Comparison of ENCODE assay signal across 19 cellular contexts in genomic region chr1:153344718-153345025, GRCh38. TPM values are rescaled to one million over a fixed set of nuclear protein-coding genes. Genes with fewer than 3 reads are reported as not detected.
DNase-seq lines count a peak whose midpoint lies in the region; FAIRE-seq and TF ChIP-seq lines count a peak whose summit lies in the region.
"Had no signal": no experiment of that assay in that cellular context is flagged by ENCODE, and none has a peak within 500 bp of the region (broad histone marks: within the 10 kb centered on the region; RNA-seq: fewer than 3 reads in every experiment).

No MANE protein-coding gene starts in this region.

- H3K27ac ChIP-seq in WERI-Rb-1 (no peak overlapping the region), kidney (ENCODE audit: low read depth in 2 of 2, low read length in 2 of 2) (no peak overlapping the region)
- H3K27ac ChIP-seq: SJSA1 had no signal

- H3K27ac Mint-ChIP-seq in osteocyte (ENCODE audit: unreplicated experiment): no peak overlapping the region
- H3K27ac Mint-ChIP-seq: activated T-helper 2 cell treated with anti-CD3 and anti-CD28 coated beads, Interferon-gamma antibody, Interleukin-2, Interleukin-4, amounts not matched to agents 10 μg/mL and 5 μg/mL and 100 μg/mL, durations not matched to agents 14 hours and 24 hours and 36 hours had no signal

- TF ChIP-seq CTCF in WERI-Rb-1 (IDR thresholded peaks at IDR 0.05; ENCODE audit: low read depth, low read length) (no peak), osteocyte (IDR thresholded peaks at IDR 0.05) (no peak), kidney (IDR thresholded peaks at IDR 0.05; ENCODE audit: borderline replicate concordance, extremely low read depth, insufficient read depth) (no peak)

- H3K4me1 Mint-ChIP-seq in osteocyte (ENCODE audit: unreplicated experiment): no peaks in the 10 kb centered on the region

- H3K9ac ChIP-seq in kidney (ENCODE audit: low read length in 2 of 2): no peak overlapping the region

- peaks cover 11% of the 10 kb centered on the region for H3K9me3 ChIP-seq in WERI-Rb-1 (ENCODE audit: severe bottlenecking)
- no peaks in the 10 kb centered on the region for H3K9me3 ChIP-seq in kidney (ENCODE audit: control insufficient read depth in 1 of 2, low read length in 2 of 2)
- H3K9me3 ChIP-seq: SJSA1 had no signal

- H3K36me3 ChIP-seq in WERI-Rb-1 (no peaks in the 10 kb centered on the region), kidney (ENCODE audit: control insufficient read depth in 1 of 2, insufficient read depth in 2 of 2, low read length in 2 of 2) (no peaks in the 10 kb centered on the region)
- H3K36me3 ChIP-seq: SJSA1 had no signal

- no peak overlapping the region for H3K4me3 ChIP-seq in WERI-Rb-1 (ENCODE audit: low read depth, low read length)
- no peak overlapping the region for H3K4me3 ChIP-seq in kidney (ENCODE audit: low read length in 2 of 2)
- H3K4me3 ChIP-seq: SJSA1 had no signal

- FAIRE-seq in HTR-8/SVneo (lab: Jason Lieb, UNC) (no peak), kidney (lab: Jason Lieb, UNC) (no peak)
- FAIRE-seq: astrocyte had no signal

- no peaks in the 10 kb centered on the region for H3K9me3 Mint-ChIP-seq in osteocyte (ENCODE audit: unreplicated experiment)
- H3K9me3 Mint-ChIP-seq: activated T-helper 2 cell treated with anti-CD3 and anti-CD28 coated beads, Interferon-gamma antibody, Interleukin-2, Interleukin-4, amounts not matched to agents 10 μg/mL and 5 μg/mL and 100 μg/mL, durations not matched to agents 14 hours and 24 hours and 36 hours had no signal

- DNase-seq in NCI-H1436 (lab: John Stamatoyannopoulos, UW) (peak; percentile 29), NCI-H1436 treated with DMSO at 0.1 percent for 48 hours (lab: John Stamatoyannopoulos, UW) (no peak), NCI-H2029 treated with DMSO at 0.1 percent for 48 hours (lab: John Stamatoyannopoulos, UW) (peak; percentile 43), WERI-Rb-1 (peak; percentile 14), osteocyte (ENCODE audit: extremely low spot score, unreplicated experiment) (peak; percentile 75), HTR-8/SVneo (ENCODE audit: insufficient read length, low spot score) (no peak), kidney (no peak), T-helper 9 cell (no peak)
- DNase-seq: 8988T; activated CD4-positive, CD25-positive, alpha-beta regulatory T cell treated with anti-CD3 and anti-CD28 coated beads, Interleukin-2, amount 50 U/mL, for 72 hours; Calu3; effector CD4-positive, alpha-beta T cell; left cardiac atrium; NCI-H510A treated with DMSO at 0.1 percent for 48 hours had no signal

- H3K4me1 ChIP-seq in kidney (ENCODE audit: control insufficient read depth in 1 of 2, insufficient read depth in 1 of 2, low read depth in 1 of 2, low read length in 2 of 2): no peaks in the 10 kb centered on the region
- H3K4me1 ChIP-seq: SJSA1 had no signal

- peaks cover 92% of the 10 kb centered on the region for H3K27me3 ChIP-seq in WERI-Rb-1 (ENCODE audit: insufficient read depth, low read depth, severe bottlenecking)

- H3K36me3 Mint-ChIP-seq in osteocyte (ENCODE audit: unreplicated experiment): no peaks in the 10 kb centered on the region

- peaks cover 6% of the 10 kb centered on the region for H3K27me3 Mint-ChIP-seq in osteocyte (ENCODE audit: unreplicated experiment)

- H3K4me3 Mint-ChIP-seq in osteocyte (ENCODE audit: unreplicated experiment): no peak overlapping the region

- intact Hi-C loops in kidney (cut with DNase I): no loop called here

RNA-seq across cellular contexts. Expression of gene PGLYRP4, which starts 4.0 kb away (rescaled TPM):
- total RNA-seq in osteocyte: not detected in 2 replicates
- not detected for total RNA-seq in kidney
- polyA plus RNA-seq in kidney (ENCODE audit: insufficient read depth, low read depth, low replicate concordance): not detected
- total RNA-seq: activated T-helper 2 cell treated with anti-CD3 and anti-CD28 coated beads, Interferon-gamma antibody, Interleukin-2, Interleukin-4, amounts not matched to agents 10 μg/mL and 5 μg/mL and 100 μg/mL, durations not matched to agents 14 hours and 24 hours and 36 hours; astrocyte; left cardiac atrium; SJSA1; urinary bladder had no signal
- polyA plus RNA-seq: neural cell had no signal

RNA-seq across cellular contexts. Expression of gene S100A9, which starts 13.0 kb away (rescaled TPM):
- total RNA-seq in osteocyte: not detected in 2 replicates
- 271 TPM for total RNA-seq in kidney
- 41.9 TPM for polyA plus RNA-seq in kidney (ENCODE audit: insufficient read depth, low read depth, low replicate concordance)
- total RNA-seq: activated T-helper 2 cell treated with anti-CD3 and anti-CD28 coated beads, Interferon-gamma antibody, Interleukin-2, Interleukin-4, amounts not matched to agents 10 μg/mL and 5 μg/mL and 100 μg/mL, durations not matched to agents 14 hours and 24 hours and 36 hours; SJSA1 had no signal
- polyA plus RNA-seq: neural cell had no signal

RNA-seq across cellular contexts. Expression of gene S100A12, which starts 30.7 kb away (rescaled TPM):
- not detected in 2 replicates for total RNA-seq in osteocyte
- total RNA-seq in kidney: 1.3 TPM
- 2.7 TPM for polyA plus RNA-seq in kidney (ENCODE audit: insufficient read depth, low read depth, low replicate concordance)
- total RNA-seq: activated T-helper 2 cell treated with anti-CD3 and anti-CD28 coated beads, Interferon-gamma antibody, Interleukin-2, Interleukin-4, amounts not matched to agents 10 μg/mL and 5 μg/mL and 100 μg/mL, durations not matched to agents 14 hours and 24 hours and 36 hours; astrocyte; Calu3; SJSA1 had no signal
- polyA plus RNA-seq: neural cell had no signal

RNA-seq across cellular contexts. Expression of gene PGLYRP3, which starts 31.9 kb away (rescaled TPM):
- total RNA-seq in osteocyte (not detected in 2 replicates), kidney (not detected)
- not detected for polyA plus RNA-seq in kidney (ENCODE audit: insufficient read depth, low read depth, low replicate concordance)
- total RNA-seq: activated T-helper 2 cell treated with anti-CD3 and anti-CD28 coated beads, Interferon-gamma antibody, Interleukin-2, Interleukin-4, amounts not matched to agents 10 μg/mL and 5 μg/mL and 100 μg/mL, durations not matched to agents 14 hours and 24 hours and 36 hours; astrocyte; Calu3; left cardiac atrium; SJSA1; urinary bladder had no signal
- polyA plus RNA-seq: neural cell, urinary bladder had no signal

RNA-seq across cellular contexts. Expression of gene S100A8, which starts 46.2 kb away (rescaled TPM):
- not detected in 2 replicates for total RNA-seq in osteocyte
- 60.9 TPM for total RNA-seq in kidney
- 17.5 TPM for polyA plus RNA-seq in kidney (ENCODE audit: insufficient read depth, low read depth, low replicate concordance)
- total RNA-seq: activated T-helper 2 cell treated with anti-CD3 and anti-CD28 coated beads, Interferon-gamma antibody, Interleukin-2, Interleukin-4, amounts not matched to agents 10 μg/mL and 5 μg/mL and 100 μg/mL, durations not matched to agents 14 hours and 24 hours and 36 hours; astrocyte; Calu3; SJSA1 had no signal
- polyA plus RNA-seq: neural cell had no signal

Comparison
In these comparisons a context has a peak if more than half of its experiments do, and no peak if none do; other contexts are left out.
1. DNase-seq: peak in NCI-H1436 (single experiment), NCI-H2029 treated with DMSO at 0.1 percent for 48 hours (single experiment), WERI-Rb-1 (single experiment) and osteocyte (single experiment); none in NCI-H1436 treated with DMSO at 0.1 percent for 48 hours (single experiment), HTR-8/SVneo (single experiment), kidney (single experiment) and T-helper 9 cell (single experiment).
2. RNA of gene S100A9, which starts 13.0 kb away (total RNA-seq): 271 TPM in kidney (single experiment); not detected in osteocyte; every median in the first group is over 100 times any median in the second.